In genomic region chr4:8228319-8229250, GRCh38 we compare ENCODE assay signal across 8 cellular contexts. TPM values are rescaled to one million over a fixed set of nuclear protein-coding genes. Genes with fewer than 3 reads are reported as not detected.
DNase-seq lines count a peak whose midpoint lies in the region; ATAC-seq and TF ChIP-seq lines count a peak whose summit lies in the region.

No MANE protein-coding gene starts in this region.

- ATAC-seq in HG03095 (IDR thresholded peaks at IDR 0.05; ENCODE audit: unreplicated experiment) (peak; percentile 67), heart right ventricle (peak; percentile 40 to 72 (median 62))

- H3K27ac Mint-ChIP-seq in activated naive CD4-positive, alpha-beta T cell treated with anti-CD3 and anti-CD28 coated beads for 36 hours = no peak overlapping the region

- H3K27me3 ChIP-seq in heart right ventricle = no peaks in the 10 kb centered on the region

- no peaks in the 10 kb centered on the region for H3K9me3 ChIP-seq in heart right ventricle

- H3K4me1 ChIP-seq in heart right ventricle = peaks cover 4 to 41% (median 10%) of the 10 kb centered on the region in 9 donors

- no peak overlapping the region for H3K4me3 Mint-ChIP-seq in activated naive CD4-positive, alpha-beta T cell treated with anti-CD3 and anti-CD28 coated beads for 36 hours

- no peak overlapping the region for H3K27ac ChIP-seq in heart right ventricle

- no peak for TF ChIP-seq CTCF in heart right ventricle (IDR thresholded peaks at IDR 0.05)

- intact Hi-C loops in activated naive CD4-positive, alpha-beta T cell treated with anti-CD3 and anti-CD28 coated beads for 36 hours (cut with micrococcal nuclease) = loop anchor here (1.0 kb wide), 2 partner anchors 29 to 70 kb away; partner anchors contain the start of genes ABLIM2 and SH3TC1
- intact Hi-C loops in heart right ventricle (cut with DNase I) = no loop called here

- H3K4me1 Mint-ChIP-seq in activated naive CD4-positive, alpha-beta T cell treated with anti-CD3 and anti-CD28 coated beads for 36 hours (ENCODE audit: low read depth) = peaks cover 23% of the 10 kb centered on the region

- CTCF ChIA-PET in activated naive CD4-positive, alpha-beta T cell treated with anti-CD3 and anti-CD28 coated beads for 36 hours (lab: Charles Lee) = interaction anchor here (0.8 to 2.3 kb wide), 4 partner anchors 11 to 200 kb away, joined by 3 to 10 read pairs (median 4); no protein-coding TSS in a partner anchor

- no peak overlapping the region for H3K4me3 ChIP-seq in heart right ventricle

- WGBS in heart right ventricle, 2 donors = 71 to 77% methylated on average over 35 to 39 of the region's 39 CpGs

- H3K36me3 Mint-ChIP-seq in activated naive CD4-positive, alpha-beta T cell treated with anti-CD3 and anti-CD28 coated beads for 36 hours (ENCODE audit: low read depth) = peaks cover 11% of the 10 kb centered on the region

- peaks cover 0 to 83% (median 0%) of the 10 kb centered on the region in 9 donors for H3K36me3 ChIP-seq in heart right ventricle

- DNase-seq in NOMO-1 (lab: John Stamatoyannopoulos, UW; ENCODE audit: unreplicated experiment in 2 of 2) (peak; percentile 9 to 18), NOMO-1 treated with dmso at 0.1 percent for 144 hours (lab: John Stamatoyannopoulos, UW; ENCODE audit: unreplicated experiment) (no peak), RPMI7951 (ENCODE audit: low read depth) (peak; percentile 96), heart right ventricle (peak; percentile 49 to 61), NCI-H1105 (lab: John Stamatoyannopoulos, UW) (no peak)
- DNase-seq in activated naive CD4-positive, alpha-beta T cell treated with anti-CD3 and anti-CD28 coated beads for 36 hours = peak; percentile 96
- peak; percentile 86 for DNase-seq in stimulated activated CD4-positive, alpha-beta T cell treated with anti-CD3 and anti-CD28 coated beads, Interleukin-15, amount 100 ng/mL, for 24 hours

- H3K9me3 Mint-ChIP-seq in activated naive CD4-positive, alpha-beta T cell treated with anti-CD3 and anti-CD28 coated beads for 36 hours = no peaks in the 10 kb centered on the region

- H3K27me3 Mint-ChIP-seq in activated naive CD4-positive, alpha-beta T cell treated with anti-CD3 and anti-CD28 coated beads for 36 hours (ENCODE audit: low read depth) = no peaks in the 10 kb centered on the region

RNA-seq across cellular contexts. Expression of gene SH3TC1, which starts 29.5 kb away (rescaled TPM):
- 6.6 and 8.9 TPM in 2 replicates for total RNA-seq in RPMI7951 (2014; rRNA removed; shearing (Covaris generic))
- total RNA-seq in activated naive CD4-positive, alpha-beta T cell treated with anti-CD3 and anti-CD28 coated beads for 36 hours = 10 to 100 TPM; 17.9 to 23.6 TPM
- 10 to 100 TPM in 7 of 10 donors, 1 to 10 TPM in 3; 7.4 to 22.8 (median 12.7) TPM for total RNA-seq in heart right ventricle
- polyA plus RNA-seq in heart right ventricle = 1 to 10 TPM; 7.9 to 8.0 TPM

RNA-seq across cellular contexts. Expression of gene HTRA3, which starts 41.0 kb away (rescaled TPM):
- total RNA-seq in RPMI7951 (2014; rRNA removed; shearing (Covaris generic)) = 7.8 and 8.6 TPM in 2 replicates
- not detected for total RNA-seq in activated naive CD4-positive, alpha-beta T cell treated with anti-CD3 and anti-CD28 coated beads for 36 hours
- total RNA-seq in heart right ventricle = 10 to 100 TPM; 20.2 to 82.5 (median 54.2) TPM
- 10 to 100 TPM; 51.8 to 56.7 TPM for polyA plus RNA-seq in heart right ventricle

Comparison
In these comparisons a context has a peak if more than half of its experiments do, and no peak if none do; other contexts are left out.
1. DNase-seq: peak in NOMO-1 (2 of 2), RPMI7951 (single experiment), activated naive CD4-positive, alpha-beta T cell treated with anti-CD3 and anti-CD28 coated beads for 36 hours (single experiment), heart right ventricle (2 of 2) and stimulated activated CD4-positive, alpha-beta T cell treated with anti-CD3 and anti-CD28 coated beads, Interleukin-15, amount 100 ng/mL, for 24 hours (single experiment); none in NOMO-1 treated with dmso at 0.1 percent for 144 hours (single experiment) and NCI-H1105 (single experiment).